Comparison of ENCODE assay signal across 1 cellular context in genomic region chr3:124565013-124565412, GRCh38.
TF ChIP-seq lines count a peak whose summit lies in the region.

No MANE protein-coding gene starts in this region.

TF ChIP-seq in HepG2, 621 proteins besides CTCF, POLR2A, EP300 and RAD21 (continued from another document and continues in another):
- TF ChIP-seq AHDC1 (CRISPR knock-in tag; IDR thresholded peaks at IDR 0.05; ENCODE audit: borderline replicate concordance) (no peak), HDAC2 (CRISPR knock-in tag; IDR thresholded peaks at IDR 0.05) (peak; percentile 39; the same call in 1 of the 2 replicates), UBTF (CRISPR knock-in tag; IDR thresholded peaks at IDR 0.05) (no peak), ZNF512B (CRISPR knock-in tag; IDR thresholded peaks at IDR 0.05; ENCODE audit: borderline replicate concordance) (no peak), ZNF503 (CRISPR knock-in tag; IDR thresholded peaks at IDR 0.05) (no peak), MXD4 (CRISPR knock-in tag; IDR thresholded peaks at IDR 0.05) (no peak), CREB3 (CRISPR knock-in tag; IDR thresholded peaks at IDR 0.05) (no peak; the same call in 1 of the 2 replicates), ZBTB33 (CRISPR knock-in tag; IDR thresholded peaks at IDR 0.05) (no peak), SMAD3 (CRISPR knock-in tag; IDR thresholded peaks at IDR 0.05) (0 out of 2 replicates have a peak, but pooled peaks have one; percentile 40), MED1 (CRISPR knock-in tag; IDR thresholded peaks at IDR 0.05) (peak; percentile 60), MEIS2 (CRISPR knock-in tag; IDR thresholded peaks at IDR 0.05) (no peak), ZNF510 (CRISPR knock-in tag; IDR thresholded peaks at IDR 0.05; ENCODE audit: low read depth) (no peak), TFDP2 (CRISPR knock-in tag; IDR thresholded peaks at IDR 0.05) (no peak), ZNF777 (CRISPR knock-in tag; IDR thresholded peaks at IDR 0.05) (0 out of 2 replicates have a peak, but pooled peaks have one; percentile 42), ZNF629 (CRISPR knock-in tag; conservative IDR thresholded peaks at IDR 0.05) (no peak), ZNF18 (CRISPR knock-in tag; IDR thresholded peaks at IDR 0.05; ENCODE audit: insufficient replicate concordance) (no peak), SMYD3 (CRISPR knock-in tag; IDR thresholded peaks at IDR 0.05) (no peak), ETV5 (CRISPR knock-in tag; IDR thresholded peaks at IDR 0.05; ENCODE audit: borderline replicate concordance) (no peak; the same call in none of the 2 replicates), KLF11 (CRISPR knock-in tag; IDR thresholded peaks at IDR 0.05) (no peak), IKZF1 (IDR thresholded peaks at IDR 0.05) (no peak), PHF8 (CRISPR knock-in tag; IDR thresholded peaks at IDR 0.05) (no peak), BORCS8-MEF2B (CRISPR knock-in tag; IDR thresholded peaks at IDR 0.05) (no peak), ZBTB3 (CRISPR knock-in tag; IDR thresholded peaks at IDR 0.05; ENCODE audit: borderline replicate concordance, low read depth) (no peak), SKIL (CRISPR knock-in tag; IDR thresholded peaks at IDR 0.05; ENCODE audit: borderline replicate concordance) (no peak), ZNF441 (CRISPR knock-in tag; IDR thresholded peaks at IDR 0.05; ENCODE audit: borderline replicate concordance) (0 out of 2 replicates have a peak, but pooled peaks have one; percentile 30), DNMT3B (CRISPR knock-in tag; conservative IDR thresholded peaks at IDR 0.05) (0 out of 2 replicates have a peak, but pooled peaks have one; percentile 30), ZNF234 (CRISPR knock-in tag; conservative IDR thresholded peaks at IDR 0.05) (no peak), TAF1 (CRISPR knock-in tag; IDR thresholded peaks at IDR 0.05) (no peak), ZNF12 (CRISPR knock-in tag; IDR thresholded peaks at IDR 0.05) (no peak), CENPBD1 (CRISPR knock-in tag; IDR thresholded peaks at IDR 0.05; ENCODE audit: borderline replicate concordance, low read depth) (no peak), SALL2 (CRISPR knock-in tag; IDR thresholded peaks at IDR 0.05) (no peak), ZFP37 (CRISPR knock-in tag; IDR thresholded peaks at IDR 0.05; ENCODE audit: borderline replicate concordance) (no peak), ZBTB7B (CRISPR knock-in tag; IDR thresholded peaks at IDR 0.05) (no peak), ZBTB21 (CRISPR knock-in tag; IDR thresholded peaks at IDR 0.05) (no peak), ZNF567 (CRISPR knock-in tag; IDR thresholded peaks at IDR 0.05; ENCODE audit: borderline replicate concordance) (no peak), CBX5 (CRISPR knock-in tag; IDR thresholded peaks at IDR 0.05; ENCODE audit: borderline replicate concordance) (no peak), ZNF879 (CRISPR knock-in tag; IDR thresholded peaks at IDR 0.05) (no peak), PAWR (CRISPR knock-in tag; IDR thresholded peaks at IDR 0.05; ENCODE audit: borderline replicate concordance) (no peak), MED13 (CRISPR knock-in tag; IDR thresholded peaks at IDR 0.05) (no peak), HNRNPH1 (optimal IDR thresholded peaks at IDR 0.05; ENCODE audit: low read depth, low read length) (no peak), ZNF329 (CRISPR knock-in tag; IDR thresholded peaks at IDR 0.05; ENCODE audit: low read depth) (no peak), SP2 (CRISPR knock-in tag; IDR thresholded peaks at IDR 0.05) (no peak)
